In genomic region chr12:51259600-51259999, GRCh38 we compare ENCODE assay signal across 1 cellular context. TPM values are rescaled to one million over a fixed set of nuclear protein-coding genes. Genes with fewer than 3 reads are reported as not detected.
"Had no signal": no experiment of that assay in that cellular context is flagged by ENCODE, and none has a peak within 500 bp of the region (broad histone marks: within the 10 kb centered on the region; RNA-seq: fewer than 3 reads in every experiment).

No MANE protein-coding gene starts in this region.

RNA-seq across cellular contexts. Expression of gene SMAGP, which starts 10.6 kb away (rescaled TPM):
- polyA plus RNA-seq: neural cell had no signal
